Comparison of ENCODE assay signal across 2 cellular contexts in the genomic region with DNA sequence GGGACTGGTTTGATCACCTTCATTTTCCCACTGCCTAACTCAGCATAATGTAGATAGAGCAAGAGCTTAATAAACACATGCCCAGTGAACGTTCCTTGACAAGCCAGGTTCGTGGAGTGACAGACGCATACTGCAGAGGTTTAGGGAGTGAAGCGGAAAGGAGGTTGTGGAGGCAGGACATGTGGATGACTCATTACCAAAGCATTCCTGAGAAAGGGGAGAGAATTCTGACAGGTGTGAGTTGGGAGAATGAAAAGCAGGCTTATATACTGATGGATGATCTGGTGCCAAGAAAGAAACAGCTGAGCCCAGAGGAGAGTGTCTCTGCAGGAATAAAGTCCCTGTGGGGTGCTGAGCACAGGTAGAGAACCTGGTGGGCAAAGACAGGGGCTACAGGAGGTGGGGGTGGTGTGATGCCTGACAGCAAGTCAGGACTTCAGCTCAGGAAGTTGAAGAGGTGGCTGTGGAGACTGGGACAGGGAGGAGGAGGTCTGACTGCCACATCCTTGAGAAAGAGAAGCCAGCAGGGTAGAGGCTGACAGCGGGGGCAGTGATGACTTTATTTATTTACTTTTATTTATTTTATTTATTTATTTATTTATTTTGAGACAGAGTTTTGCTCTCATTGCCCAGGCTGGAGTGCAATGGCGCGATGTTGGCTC.
TF ChIP-seq lines count a peak whose summit lies in the region.

No MANE protein-coding gene starts in this region.

TF ChIP-seq in HEK293, 187 proteins besides CTCF, POLR2A, EP300 and RAD21:
- 0 out of 2 replicates have a peak, but pooled peaks have one; percentile 42 for TF ChIP-seq SP7 (tag by site-specific recombination; IDR thresholded peaks at IDR 0.05)
- no peak for TF ChIP-seq ZNF140 (tag by site-specific recombination; IDR thresholded peaks at IDR 0.05)
- no peak for TF ChIP-seq ZNF10 (tag by site-specific recombination; IDR thresholded peaks at IDR 0.05)
- TF ChIP-seq ZNF184 (tag by site-specific recombination; IDR thresholded peaks at IDR 0.05) = no peak
- TF ChIP-seq ZBTB17 (tag by site-specific recombination; IDR thresholded peaks at IDR 0.05) = peak; percentile 57
- TF ChIP-seq ZNF114 (tag by site-specific recombination; IDR thresholded peaks at IDR 0.05) = no peak
- TF ChIP-seq ZNF202 (tag by site-specific recombination; IDR thresholded peaks at IDR 0.05; ENCODE audit: borderline replicate concordance) = no peak
- TF ChIP-seq, protein P1, sequence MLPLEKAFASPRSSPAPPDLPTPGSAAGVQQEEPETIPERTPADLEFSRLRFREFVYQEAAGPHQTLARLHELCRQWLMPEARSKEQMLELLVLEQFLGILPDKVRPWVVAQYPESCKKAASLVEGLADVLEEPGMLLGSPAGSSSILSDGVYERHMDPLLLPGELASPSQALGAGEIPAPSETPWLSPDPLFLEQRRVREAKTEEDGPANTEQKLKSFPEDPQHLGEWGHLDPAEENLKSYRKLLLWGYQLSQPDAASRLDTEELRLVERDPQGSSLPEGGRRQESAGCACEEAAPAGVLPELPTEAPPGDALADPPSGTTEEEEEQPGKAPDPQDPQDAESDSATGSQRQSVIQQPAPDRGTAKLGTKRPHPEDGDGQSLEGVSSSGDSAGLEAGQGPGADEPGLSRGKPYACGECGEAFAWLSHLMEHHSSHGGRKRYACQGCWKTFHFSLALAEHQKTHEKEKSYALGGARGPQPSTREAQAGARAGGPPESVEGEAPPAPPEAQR (tag by site-specific recombination; IDR thresholded peaks at IDR 0.05) = no peak
- 0 out of 2 replicates have a peak, but pooled peaks have one; percentile 23 for TF ChIP-seq SP2 (tag by site-specific recombination; IDR thresholded peaks at IDR 0.05)
- TF ChIP-seq WT1 (tag by site-specific recombination; IDR thresholded peaks at IDR 0.05) = peak; percentile 89
- TF ChIP-seq ZNF366 (tag by site-specific recombination; conservative IDR thresholded peaks at IDR 0.05) = 0 out of 2 replicates have a peak, but pooled peaks have one; percentile 16
- no peak for TF ChIP-seq ZNF514 (tag by site-specific recombination; IDR thresholded peaks at IDR 0.05)
- TF ChIP-seq PRDM1 (tag by site-specific recombination; IDR thresholded peaks at IDR 0.05) = peak; percentile 95
- TF ChIP-seq, protein P2, sequence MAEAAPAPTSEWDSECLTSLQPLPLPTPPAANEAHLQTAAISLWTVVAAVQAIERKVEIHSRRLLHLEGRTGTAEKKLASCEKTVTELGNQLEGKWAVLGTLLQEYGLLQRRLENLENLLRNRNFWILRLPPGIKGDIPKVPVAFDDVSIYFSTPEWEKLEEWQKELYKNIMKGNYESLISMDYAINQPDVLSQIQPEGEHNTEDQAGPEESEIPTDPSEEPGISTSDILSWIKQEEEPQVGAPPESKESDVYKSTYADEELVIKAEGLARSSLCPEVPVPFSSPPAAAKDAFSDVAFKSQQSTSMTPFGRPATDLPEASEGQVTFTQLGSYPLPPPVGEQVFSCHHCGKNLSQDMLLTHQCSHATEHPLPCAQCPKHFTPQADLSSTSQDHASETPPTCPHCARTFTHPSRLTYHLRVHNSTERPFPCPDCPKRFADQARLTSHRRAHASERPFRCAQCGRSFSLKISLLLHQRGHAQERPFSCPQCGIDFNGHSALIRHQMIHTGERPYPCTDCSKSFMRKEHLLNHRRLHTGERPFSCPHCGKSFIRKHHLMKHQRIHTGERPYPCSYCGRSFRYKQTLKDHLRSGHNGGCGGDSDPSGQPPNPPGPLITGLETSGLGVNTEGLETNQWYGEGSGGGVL (tag by site-specific recombination; IDR thresholded peaks at IDR 0.05) = peak; percentile 24; the same call in 1 of the 2 replicates
- TF ChIP-seq SCRT2 (tag by site-specific recombination; IDR thresholded peaks at IDR 0.05) = peak; percentile 90
- TF ChIP-seq ZNF292 (tag by site-specific recombination; IDR thresholded peaks at IDR 0.05; ENCODE audit: borderline replicate concordance, low read depth) = no peak
- TF ChIP-seq, protein P3, sequence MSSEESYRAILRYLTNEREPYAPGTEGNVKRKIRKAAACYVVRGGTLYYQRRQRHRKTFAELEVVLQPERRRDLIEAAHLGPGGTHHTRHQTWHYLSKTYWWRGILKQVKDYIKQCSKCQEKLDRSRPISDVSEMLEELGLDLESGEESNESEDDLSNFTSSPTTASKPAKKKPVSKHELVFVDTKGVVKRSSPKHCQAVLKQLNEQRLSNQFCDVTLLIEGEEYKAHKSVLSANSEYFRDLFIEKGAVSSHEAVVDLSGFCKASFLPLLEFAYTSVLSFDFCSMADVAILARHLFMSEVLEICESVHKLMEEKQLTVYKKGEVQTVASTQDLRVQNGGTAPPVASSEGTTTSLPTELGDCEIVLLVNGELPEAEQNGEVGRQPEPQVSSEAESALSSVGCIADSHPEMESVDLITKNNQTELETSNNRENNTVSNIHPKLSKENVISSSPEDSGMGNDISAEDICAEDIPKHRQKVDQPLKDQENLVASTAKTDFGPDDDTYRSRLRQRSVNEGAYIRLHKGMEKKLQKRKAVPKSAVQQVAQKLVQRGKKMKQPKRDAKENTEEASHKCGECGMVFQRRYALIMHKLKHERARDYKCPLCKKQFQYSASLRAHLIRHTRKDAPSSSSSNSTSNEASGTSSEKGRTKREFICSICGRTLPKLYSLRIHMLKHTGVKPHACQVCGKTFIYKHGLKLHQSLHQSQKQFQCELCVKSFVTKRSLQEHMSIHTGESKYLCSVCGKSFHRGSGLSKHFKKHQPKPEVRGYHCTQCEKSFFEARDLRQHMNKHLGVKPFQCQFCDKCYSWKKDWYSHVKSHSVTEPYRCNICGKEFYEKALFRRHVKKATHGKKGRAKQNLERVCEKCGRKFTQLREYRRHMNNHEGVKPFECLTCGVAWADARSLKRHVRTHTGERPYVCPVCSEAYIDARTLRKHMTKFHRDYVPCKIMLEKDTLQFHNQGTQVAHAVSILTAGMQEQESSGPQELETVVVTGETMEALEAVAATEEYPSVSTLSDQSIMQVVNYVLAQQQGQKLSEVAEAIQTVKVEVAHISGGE (tag by site-specific recombination; conservative IDR thresholded peaks at IDR 0.05; ENCODE audit: low read depth) = no peak
- peak; percentile 36; the same call in 1 of the 2 replicates for TF ChIP-seq KLF8 (tag by site-specific recombination; IDR thresholded peaks at IDR 0.05)

TF ChIP-seq in WTC11, 78 proteins besides CTCF, POLR2A, EP300 and RAD21 (continues in another document):
- TF ChIP-seq ZNF121 (CRISPR knock-in tag; IDR thresholded peaks at IDR 0.05) (no peak), ZNF423 (CRISPR knock-in tag; IDR thresholded peaks at IDR 0.05) (no peak), NFYB (CRISPR knock-in tag; conservative IDR thresholded peaks at IDR 0.05; ENCODE audit: low read depth) (no peak), SOX15 (CRISPR knock-in tag; IDR thresholded peaks at IDR 0.05) (no peak), TEAD1 (CRISPR knock-in tag; IDR thresholded peaks at IDR 0.05) (no peak), TEAD4 (CRISPR knock-in tag; IDR thresholded peaks at IDR 0.05) (no peak), ZNF138 (CRISPR knock-in tag; conservative IDR thresholded peaks at IDR 0.05) (no peak), FOXP1 (CRISPR knock-in tag; IDR thresholded peaks at IDR 0.05; ENCODE audit: borderline replicate concordance) (no peak), HMGA2 (CRISPR knock-in tag; IDR thresholded peaks at IDR 0.05) (no peak), GRHL2 (CRISPR knock-in tag; IDR thresholded peaks at IDR 0.05; ENCODE audit: insufficient replicate concordance, severe bottlenecking) (no peak), ZNF416 (CRISPR knock-in tag; IDR thresholded peaks at IDR 0.05) (no peak), IRF2 (CRISPR knock-in tag; IDR thresholded peaks at IDR 0.05; ENCODE audit: borderline replicate concordance, low read depth) (no peak)
- TF ChIP-seq, protein P4, sequence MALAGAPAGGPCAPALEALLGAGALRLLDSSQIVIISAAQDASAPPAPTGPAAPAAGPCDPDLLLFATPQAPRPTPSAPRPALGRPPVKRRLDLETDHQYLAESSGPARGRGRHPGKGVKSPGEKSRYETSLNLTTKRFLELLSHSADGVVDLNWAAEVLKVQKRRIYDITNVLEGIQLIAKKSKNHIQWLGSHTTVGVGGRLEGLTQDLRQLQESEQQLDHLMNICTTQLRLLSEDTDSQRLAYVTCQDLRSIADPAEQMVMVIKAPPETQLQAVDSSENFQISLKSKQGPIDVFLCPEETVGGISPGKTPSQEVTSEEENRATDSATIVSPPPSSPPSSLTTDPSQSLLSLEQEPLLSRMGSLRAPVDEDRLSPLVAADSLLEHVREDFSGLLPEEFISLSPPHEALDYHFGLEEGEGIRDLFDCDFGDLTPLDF (CRISPR knock-in tag; IDR thresholded peaks at IDR 0.05) = no peak
- TF ChIP-seq, protein P5, sequence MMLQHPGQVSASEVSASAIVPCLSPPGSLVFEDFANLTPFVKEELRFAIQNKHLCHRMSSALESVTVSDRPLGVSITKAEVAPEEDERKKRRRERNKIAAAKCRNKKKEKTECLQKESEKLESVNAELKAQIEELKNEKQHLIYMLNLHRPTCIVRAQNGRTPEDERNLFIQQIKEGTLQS (CRISPR knock-in tag; conservative IDR thresholded peaks at IDR 0.05) = no peak
- TF ChIP-seq, protein P6, sequence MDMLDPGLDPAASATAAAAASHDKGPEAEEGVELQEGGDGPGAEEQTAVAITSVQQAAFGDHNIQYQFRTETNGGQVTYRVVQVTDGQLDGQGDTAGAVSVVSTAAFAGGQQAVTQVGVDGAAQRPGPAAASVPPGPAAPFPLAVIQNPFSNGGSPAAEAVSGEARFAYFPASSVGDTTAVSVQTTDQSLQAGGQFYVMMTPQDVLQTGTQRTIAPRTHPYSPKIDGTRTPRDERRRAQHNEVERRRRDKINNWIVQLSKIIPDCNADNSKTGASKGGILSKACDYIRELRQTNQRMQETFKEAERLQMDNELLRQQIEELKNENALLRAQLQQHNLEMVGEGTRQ (CRISPR knock-in tag; IDR thresholded peaks at IDR 0.05) = no peak
- TF ChIP-seq, protein P7, sequence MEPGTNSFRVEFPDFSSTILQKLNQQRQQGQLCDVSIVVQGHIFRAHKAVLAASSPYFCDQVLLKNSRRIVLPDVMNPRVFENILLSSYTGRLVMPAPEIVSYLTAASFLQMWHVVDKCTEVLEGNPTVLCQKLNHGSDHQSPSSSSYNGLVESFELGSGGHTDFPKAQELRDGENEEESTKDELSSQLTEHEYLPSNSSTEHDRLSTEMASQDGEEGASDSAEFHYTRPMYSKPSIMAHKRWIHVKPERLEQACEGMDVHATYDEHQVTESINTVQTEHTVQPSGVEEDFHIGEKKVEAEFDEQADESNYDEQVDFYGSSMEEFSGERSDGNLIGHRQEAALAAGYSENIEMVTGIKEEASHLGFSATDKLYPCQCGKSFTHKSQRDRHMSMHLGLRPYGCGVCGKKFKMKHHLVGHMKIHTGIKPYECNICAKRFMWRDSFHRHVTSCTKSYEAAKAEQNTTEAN (CRISPR knock-in tag; IDR thresholded peaks at IDR 0.05) = no peak
- TF ChIP-seq, protein P8, sequence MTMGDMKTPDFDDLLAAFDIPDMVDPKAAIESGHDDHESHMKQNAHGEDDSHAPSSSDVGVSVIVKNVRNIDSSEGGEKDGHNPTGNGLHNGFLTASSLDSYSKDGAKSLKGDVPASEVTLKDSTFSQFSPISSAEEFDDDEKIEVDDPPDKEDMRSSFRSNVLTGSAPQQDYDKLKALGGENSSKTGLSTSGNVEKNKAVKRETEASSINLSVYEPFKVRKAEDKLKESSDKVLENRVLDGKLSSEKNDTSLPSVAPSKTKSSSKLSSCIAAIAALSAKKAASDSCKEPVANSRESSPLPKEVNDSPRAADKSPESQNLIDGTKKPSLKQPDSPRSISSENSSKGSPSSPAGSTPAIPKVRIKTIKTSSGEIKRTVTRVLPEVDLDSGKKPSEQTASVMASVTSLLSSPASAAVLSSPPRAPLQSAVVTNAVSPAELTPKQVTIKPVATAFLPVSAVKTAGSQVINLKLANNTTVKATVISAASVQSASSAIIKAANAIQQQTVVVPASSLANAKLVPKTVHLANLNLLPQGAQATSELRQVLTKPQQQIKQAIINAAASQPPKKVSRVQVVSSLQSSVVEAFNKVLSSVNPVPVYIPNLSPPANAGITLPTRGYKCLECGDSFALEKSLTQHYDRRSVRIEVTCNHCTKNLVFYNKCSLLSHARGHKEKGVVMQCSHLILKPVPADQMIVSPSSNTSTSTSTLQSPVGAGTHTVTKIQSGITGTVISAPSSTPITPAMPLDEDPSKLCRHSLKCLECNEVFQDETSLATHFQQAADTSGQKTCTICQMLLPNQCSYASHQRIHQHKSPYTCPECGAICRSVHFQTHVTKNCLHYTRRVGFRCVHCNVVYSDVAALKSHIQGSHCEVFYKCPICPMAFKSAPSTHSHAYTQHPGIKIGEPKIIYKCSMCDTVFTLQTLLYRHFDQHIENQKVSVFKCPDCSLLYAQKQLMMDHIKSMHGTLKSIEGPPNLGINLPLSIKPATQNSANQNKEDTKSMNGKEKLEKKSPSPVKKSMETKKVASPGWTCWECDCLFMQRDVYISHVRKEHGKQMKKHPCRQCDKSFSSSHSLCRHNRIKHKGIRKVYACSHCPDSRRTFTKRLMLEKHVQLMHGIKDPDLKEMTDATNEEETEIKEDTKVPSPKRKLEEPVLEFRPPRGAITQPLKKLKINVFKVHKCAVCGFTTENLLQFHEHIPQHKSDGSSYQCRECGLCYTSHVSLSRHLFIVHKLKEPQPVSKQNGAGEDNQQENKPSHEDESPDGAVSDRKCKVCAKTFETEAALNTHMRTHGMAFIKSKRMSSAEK (CRISPR knock-in tag; IDR thresholded peaks at IDR 0.05; ENCODE audit: borderline replicate concordance) = no peak
- TF ChIP-seq, protein P9, sequence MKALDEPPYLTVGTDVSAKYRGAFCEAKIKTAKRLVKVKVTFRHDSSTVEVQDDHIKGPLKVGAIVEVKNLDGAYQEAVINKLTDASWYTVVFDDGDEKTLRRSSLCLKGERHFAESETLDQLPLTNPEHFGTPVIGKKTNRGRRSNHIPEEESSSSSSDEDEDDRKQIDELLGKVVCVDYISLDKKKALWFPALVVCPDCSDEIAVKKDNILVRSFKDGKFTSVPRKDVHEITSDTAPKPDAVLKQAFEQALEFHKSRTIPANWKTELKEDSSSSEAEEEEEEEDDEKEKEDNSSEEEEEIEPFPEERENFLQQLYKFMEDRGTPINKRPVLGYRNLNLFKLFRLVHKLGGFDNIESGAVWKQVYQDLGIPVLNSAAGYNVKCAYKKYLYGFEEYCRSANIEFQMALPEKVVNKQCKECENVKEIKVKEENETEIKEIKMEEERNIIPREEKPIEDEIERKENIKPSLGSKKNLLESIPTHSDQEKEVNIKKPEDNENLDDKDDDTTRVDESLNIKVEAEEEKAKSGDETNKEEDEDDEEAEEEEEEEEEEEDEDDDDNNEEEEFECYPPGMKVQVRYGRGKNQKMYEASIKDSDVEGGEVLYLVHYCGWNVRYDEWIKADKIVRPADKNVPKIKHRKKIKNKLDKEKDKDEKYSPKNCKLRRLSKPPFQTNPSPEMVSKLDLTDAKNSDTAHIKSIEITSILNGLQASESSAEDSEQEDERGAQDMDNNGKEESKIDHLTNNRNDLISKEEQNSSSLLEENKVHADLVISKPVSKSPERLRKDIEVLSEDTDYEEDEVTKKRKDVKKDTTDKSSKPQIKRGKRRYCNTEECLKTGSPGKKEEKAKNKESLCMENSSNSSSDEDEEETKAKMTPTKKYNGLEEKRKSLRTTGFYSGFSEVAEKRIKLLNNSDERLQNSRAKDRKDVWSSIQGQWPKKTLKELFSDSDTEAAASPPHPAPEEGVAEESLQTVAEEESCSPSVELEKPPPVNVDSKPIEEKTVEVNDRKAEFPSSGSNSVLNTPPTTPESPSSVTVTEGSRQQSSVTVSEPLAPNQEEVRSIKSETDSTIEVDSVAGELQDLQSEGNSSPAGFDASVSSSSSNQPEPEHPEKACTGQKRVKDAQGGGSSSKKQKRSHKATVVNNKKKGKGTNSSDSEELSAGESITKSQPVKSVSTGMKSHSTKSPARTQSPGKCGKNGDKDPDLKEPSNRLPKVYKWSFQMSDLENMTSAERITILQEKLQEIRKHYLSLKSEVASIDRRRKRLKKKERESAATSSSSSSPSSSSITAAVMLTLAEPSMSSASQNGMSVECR (CRISPR knock-in tag; IDR thresholded peaks at IDR 0.05; ENCODE audit: borderline replicate concordance) = no peak
- TF ChIP-seq, protein P10, sequence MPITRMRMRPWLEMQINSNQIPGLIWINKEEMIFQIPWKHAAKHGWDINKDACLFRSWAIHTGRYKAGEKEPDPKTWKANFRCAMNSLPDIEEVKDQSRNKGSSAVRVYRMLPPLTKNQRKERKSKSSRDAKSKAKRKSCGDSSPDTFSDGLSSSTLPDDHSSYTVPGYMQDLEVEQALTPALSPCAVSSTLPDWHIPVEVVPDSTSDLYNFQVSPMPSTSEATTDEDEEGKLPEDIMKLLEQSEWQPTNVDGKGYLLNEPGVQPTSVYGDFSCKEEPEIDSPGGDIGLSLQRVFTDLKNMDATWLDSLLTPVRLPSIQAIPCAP (CRISPR knock-in tag; IDR thresholded peaks at IDR 0.05) = no peak
